In genomic region chr5:80059354-80059980, GRCh38 we compare ENCODE assay signal across 21 cellular contexts. TPM values are rescaled to one million over a fixed set of nuclear protein-coding genes. Genes with fewer than 3 reads are reported as not detected.
"Had no signal": no experiment of that assay in that cellular context is flagged by ENCODE, and none has a peak within 500 bp of the region (broad histone marks: within the 10 kb centered on the region; RNA-seq: fewer than 3 reads in every experiment).

No MANE protein-coding gene starts in this region.

- H3K4me3 ChIP-seq: esophagus squamous epithelium, heart left ventricle, sigmoid colon, upper lobe of left lung had no signal

- DNase-seq: activated CD4-positive, alpha-beta T cell treated with anti-CD3 and anti-CD28 coated beads, Interleukin-2, amount 10 ng/mL, durations not matched to agents 7 days and 5 days; activated CD4-positive, CD25-positive, alpha-beta regulatory T cell treated with anti-CD3 and anti-CD28 coated beads, Interleukin-2, amount 50 U/mL, for 72 hours; activated CD8-positive, alpha-beta T cell treated with anti-CD3 and anti-CD28 coated beads for 36 hours; activated naive CD4-positive, alpha-beta T cell; activated T-cell treated with anti-CD3 and anti-CD28 coated beads, Interleukin-2, amount 50 U/mL, for 1 hour; aorta; caudate nucleus; effector memory CD8-positive, alpha-beta T cell; esophagus squamous epithelium; heart left ventricle; islet precursor cell; left cardiac atrium; sigmoid colon; stimulated activated CD4-positive, alpha-beta T cell treated with anti-CD3 and anti-CD28 coated beads, Interleukin-2, amount 100 ng/mL, for 48 hours; stimulated activated CD8-positive, alpha-beta memory T cell treated with anti-CD3 and anti-CD28 coated beads, Interleukin-4, amount 100 ng/mL, for 48 hours; stimulated activated naive B cell treated with anti-CD40 and anti-IgM and Interleukin-4, amounts not matched to agents 10 μg/mL and 1 μg/mL and 100 μg/mL, for 72 hours; WERI-Rb-1 had no signal

- H3K9me3 ChIP-seq: esophagus squamous epithelium, heart left ventricle, sigmoid colon, upper lobe of left lung had no signal

- FAIRE-seq: endothelial cell of umbilical vein, TTC549 had no signal

- H3K27me3 ChIP-seq: esophagus squamous epithelium, heart left ventricle, sigmoid colon, upper lobe of left lung had no signal

- H3K27ac ChIP-seq: esophagus squamous epithelium, heart left ventricle, sigmoid colon, upper lobe of left lung, WERI-Rb-1 had no signal

- H3K36me3 ChIP-seq: esophagus squamous epithelium, sigmoid colon, upper lobe of left lung, WERI-Rb-1 had no signal

- H3K4me1 ChIP-seq: sigmoid colon, upper lobe of left lung had no signal

- ATAC-seq: activated CD8-positive, alpha-beta T cell treated with anti-CD3 and anti-CD28 coated beads for 36 hours; effector memory CD8-positive, alpha-beta T cell; heart left ventricle; left cardiac atrium; SK-N-SH treated with all-trans-retinoic acid at 6 μM for 48 hours; stimulated activated naive B cell treated with anti-CD40 and anti-IgM and Interleukin-4, amounts not matched to agents 10 μg/mL and 1 μg/mL and 100 μg/mL, for 72 hours had no signal

RNA-seq across cellular contexts. Expression of gene THBS4, which starts 24.3 kb away (rescaled TPM):
- total RNA-seq: endothelial cell of umbilical vein had no signal
- polyA plus RNA-seq: endothelial cell of umbilical vein had no signal
